Comparison of ENCODE assay signal across 8 cellular contexts in genomic region chr11:45859661-45860140, GRCh38. TPM values are rescaled to one million over a fixed set of nuclear protein-coding genes. Genes with fewer than 3 reads are reported as not detected.
A peak's percentile ranks its signal among the peaks of the same experiment; 100 is the strongest.
DNase-seq lines count a peak whose midpoint lies in the region; ATAC-seq and TF ChIP-seq lines count a peak whose summit lies in the region.
"Had no signal": no experiment of that assay in that cellular context is flagged by ENCODE, and none has a peak within 500 bp of the region (broad histone marks: within the 10 kb centered on the region; RNA-seq: fewer than 3 reads in every experiment).

No MANE protein-coding gene starts in this region.

- no peak overlapping the region for H3K4me3 ChIP-seq in right lobe of liver
- peak overlapping the region; percentile 9 for H3K4me3 ChIP-seq in thoracic aorta

- TF ChIP-seq POLR2A in right lobe of liver (IDR thresholded peaks at IDR 0.05) = no peak

- peak; percentile 72 to 91 (median 85) for ATAC-seq in right lobe of liver
- peak; percentile 35 for ATAC-seq in thoracic aorta (ENCODE audit: insufficient number of reproducible peaks, low FRiP score, low read depth)
- no peak for ATAC-seq in HG03097 (IDR thresholded peaks at IDR 0.05; ENCODE audit: low FRiP score, unreplicated experiment)
- no peak for ATAC-seq in GM18517 (IDR thresholded peaks at IDR 0.05; ENCODE audit: unreplicated experiment)

- intact Hi-C loops in right lobe of liver (cut with DNase I) = no loop called here

- peak overlapping the region; percentile 95 for H3K27ac ChIP-seq in cingulate gyrus (ENCODE audit: low read depth, low read length)
- H3K27ac ChIP-seq in right lobe of liver = peak overlapping the region in 2 of 3 donors; percentile 52 to 69
- H3K27ac ChIP-seq in thoracic aorta = peak overlapping the region; percentile 64 to 79
- H3K27ac ChIP-seq: neutrophil had no signal

- H3K4me1 ChIP-seq in right lobe of liver (peaks cover 0 to 51% (median 27%) of the 10 kb centered on the region in 4 donors), thoracic aorta (ENCODE audit: control insufficient read depth in 1 of 2, low read depth in 2 of 2) (peaks cover 36 to 63% of the 10 kb centered on the region in 2 donors)

- H3K9me3 ChIP-seq in right lobe of liver (no peaks in the 10 kb centered on the region), thoracic aorta (no peaks in the 10 kb centered on the region)
- H3K9me3 ChIP-seq: neutrophil had no signal

- 19% methylated on average over 4 of the region's 12 CpGs for WGBS in right lobe of liver (ENCODE audit: insufficient coverage, low coverage, low lambda C conversion rate, missing lambda C conversion rate)

- TF ChIP-seq CTCF in right lobe of liver (IDR thresholded peaks at IDR 0.05) (no peak), thoracic aorta (IDR thresholded peaks at IDR 0.05) (no peak)

- DNase-seq in NCI-H187 treated with DMSO at 0.1 percent for 48 hours (lab: John Stamatoyannopoulos, UW) (peak; percentile 24), right lobe of liver (peak; percentile 87 to 96 (median 96)), thoracic aorta (ENCODE audit: low spot score) (peak; percentile 62)
- DNase-seq in activated CD4-positive, alpha-beta T cell treated with anti-CD3 and anti-CD28 coated beads for 4 hours = no peak

- H3K36me3 ChIP-seq in right lobe of liver (peaks cover 5 to 74% (median 44%) of the 10 kb centered on the region in 4 donors), thoracic aorta (peaks cover 36% of the 10 kb centered on the region)

- H3K27me3 ChIP-seq in right lobe of liver = no peaks in the 10 kb centered on the region
- H3K27me3 ChIP-seq in thoracic aorta (replicated peaks; ENCODE audit: insufficient read depth) = no peaks in the 10 kb centered on the region
- H3K27me3 ChIP-seq: neutrophil had no signal

RNA-seq across cellular contexts. Expression of gene CRY2, which starts 12.4 kb away (rescaled TPM):
- total RNA-seq in right lobe of liver (100 to 1,000 TPM in 1 of 6 experiments, 10 to 100 TPM in 5; 19.6 to 104 (median 31.5) TPM), thoracic aorta (10 to 100 TPM; 41.2 to 54.4 TPM)

RNA-seq across cellular contexts. Expression of gene MAPK8IP1, which starts 25.8 kb away (rescaled TPM):
- total RNA-seq in right lobe of liver (1 to 10 TPM; 1.7 to 6.2 (median 2.6) TPM), thoracic aorta (10 to 100 TPM in 1 of 2 donors, 1 to 10 TPM in 1; 9.5 to 10.4 TPM)

RNA-seq across cellular contexts. Expression of gene FREY1, which starts 47.4 kb away (rescaled TPM):
- total RNA-seq in right lobe of liver (under 1 TPM in 3 of 6 experiments, not detected in 3; 0.40 to 0.90 (median 0.42) TPM), thoracic aorta (1 to 10 TPM in 1 of 2 donors, not detected in 1; 9.0 TPM)

RNA-seq across cellular contexts. Expression of gene SLC35C1, which starts 54.8 kb away (rescaled TPM):
- total RNA-seq in right lobe of liver = 100 to 1,000 TPM in 3 of 6 experiments, 10 to 100 TPM in 3; 11.6 to 134 (median 83.9) TPM
- 10 to 100 TPM; 18.8 to 28.4 TPM for total RNA-seq in thoracic aorta

RNA-seq across cellular contexts. Expression of gene PEX16, which starts 58.0 kb away (rescaled TPM):
- total RNA-seq in right lobe of liver (10 to 100 TPM; 17.9 to 36.7 (median 32.4) TPM), thoracic aorta (10 to 100 TPM; 12.1 to 19.8 TPM)

Comparison
In these comparisons a context has a peak if more than half of its experiments do, and no peak if none do; other contexts are left out.
1. DNase-seq: peak in NCI-H187 treated with DMSO at 0.1 percent for 48 hours (single experiment), right lobe of liver (3 of 3) and thoracic aorta (single experiment); none in activated CD4-positive, alpha-beta T cell treated with anti-CD3 and anti-CD28 coated beads for 4 hours (0 of 2).
2. ATAC-seq: peak in right lobe of liver (4 of 4) and thoracic aorta (single experiment); none in HG03097 (single experiment) and GM18517 (single experiment).
3. Peak in every context shown above with its lines, with median percentiles within 50 percentile points of each other: H3K27ac ChIP-seq.